13 cellular contexts compared by ENCODE assay signal in the genomic region with DNA sequence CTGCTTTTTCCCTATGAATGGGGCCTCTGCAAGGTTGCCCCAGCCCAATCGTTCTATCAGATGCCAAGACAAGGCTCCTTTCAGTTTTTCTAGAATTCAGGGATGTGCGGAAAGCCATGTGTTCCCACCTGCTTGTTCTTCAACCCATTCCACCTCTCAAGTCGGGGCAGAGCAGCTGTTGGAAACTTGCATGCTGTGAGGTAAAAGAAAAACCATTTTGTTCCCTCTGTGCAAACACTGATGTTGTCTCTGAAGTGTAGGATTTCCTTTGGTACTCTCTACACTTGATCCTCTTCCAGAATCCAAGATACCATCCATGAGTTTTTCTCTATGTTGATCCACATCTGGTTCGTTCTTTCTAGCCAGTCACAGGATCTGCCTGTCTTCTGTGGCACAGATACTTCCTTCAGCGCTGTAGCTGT. TPM values are rescaled to one million over a fixed set of nuclear protein-coding genes. Genes with fewer than 3 reads are reported as not detected.
DNase-seq lines count a peak whose midpoint lies in the region; ATAC-seq, FAIRE-seq and TF ChIP-seq lines count a peak whose summit lies in the region.
"Had no signal": no experiment of that assay in that cellular context is flagged by ENCODE, and none has a peak within 500 bp of the region (broad histone marks: within the 10 kb centered on the region; RNA-seq: fewer than 3 reads in every experiment).

No MANE protein-coding gene starts in this region.

- in situ Hi-C loops in ACHN (cut with HindIII; ENCODE audit: low pct_ligation_motif_present, low pct_unique_long_range_greater_than_20kb, low sequenced_read_pairs) = no loop called here

- peak overlapping the region; percentile 97 for H3K27ac Mint-ChIP-seq in astrocyte (ENCODE audit: unreplicated experiment)

- H3K79me2 ChIP-seq in astrocyte (ENCODE audit: insufficient read depth, low read length) = peaks cover 30% of the 10 kb centered on the region

- H3K36me3 ChIP-seq in astrocyte (ENCODE audit: insufficient read depth, low read length) (peaks cover 6% of the 10 kb centered on the region), upper lobe of left lung (peaks cover 0 to 15% (median 0%) of the 10 kb centered on the region in 4 donors)

- WGBS in upper lobe of left lung, 2 donors = 81 to 83% methylated on average over 5 of the region's 5 CpGs

- H3K4me1 Mint-ChIP-seq in astrocyte (ENCODE audit: low read depth, unreplicated experiment) = peaks cover 80% of the 10 kb centered on the region

- FAIRE-seq in astrocyte (lab: Jason Lieb, UNC) = no peak
- FAIRE-seq: HTR-8/SVneo, small intestine had no signal

- H3K27me3 ChIP-seq in astrocyte (ENCODE audit: insufficient read depth, low read length) (no peaks in the 10 kb centered on the region), upper lobe of left lung (no peaks in the 10 kb centered on the region)

- intact Hi-C loops in Right ventricle myocardium inferior (cut with DNase I) = no loop called here
- intact Hi-C loops in Right ventricle myocardium superior (cut with DNase I) = no loop called here

- H3K4me3 ChIP-seq in astrocyte (ENCODE audit: insufficient read depth, low read depth, low read length) = no peak overlapping the region
- H3K4me3 ChIP-seq in upper lobe of left lung = no peak overlapping the region

- no peak for TF ChIP-seq POLR2A in upper lobe of left lung (IDR thresholded peaks at IDR 0.05)

- peak overlapping the region; percentile 72 for H3K4me3 Mint-ChIP-seq in astrocyte (ENCODE audit: unreplicated experiment)

- H3K4me1 ChIP-seq in astrocyte (ENCODE audit: insufficient read depth, low read length) (peaks cover 76% of the 10 kb centered on the region), upper lobe of left lung (peaks cover 45 to 68% (median 54%) of the 10 kb centered on the region in 4 donors)

- no peak for TF ChIP-seq EP300 in upper lobe of left lung (IDR thresholded peaks at IDR 0.05)

- peak overlapping the region; percentile 80 for H3K27ac ChIP-seq in astrocyte (ENCODE audit: low read depth, low read length)
- H3K27ac ChIP-seq in upper lobe of left lung = peak overlapping the region; percentile 2 to 57 (median 42)
- H3K27ac ChIP-seq: C4-2B had no signal

- no peaks in the 10 kb centered on the region for H3K9me3 ChIP-seq in astrocyte (ENCODE audit: insufficient read depth, low read depth, low read length)
- H3K9me3 ChIP-seq in upper lobe of left lung = no peaks in the 10 kb centered on the region

- peak; percentile 3 for ATAC-seq in Right ventricle myocardium inferior
- ATAC-seq in Right ventricle myocardium superior (ENCODE audit: poor library complexity) = no peak
- ATAC-seq in upper lobe of left lung (ENCODE audit: low FRiP score in 2 of 2) = no peak
- ATAC-seq: left lobe of liver had no signal

- TF ChIP-seq CTCF in astrocyte (IDR thresholded peaks at IDR 0.05; ENCODE audit: insufficient read depth, low read depth, low read length) (no peak), upper lobe of left lung (IDR thresholded peaks at IDR 0.05) (no peak)

- H3K36me3 Mint-ChIP-seq in astrocyte (ENCODE audit: low read depth, unreplicated experiment) = peaks cover 2% of the 10 kb centered on the region

- H3K9ac ChIP-seq in astrocyte (ENCODE audit: low read length) = peak overlapping the region; percentile 68

- H3K9me3 Mint-ChIP-seq in astrocyte (ENCODE audit: unreplicated experiment) = no peaks in the 10 kb centered on the region

- no peaks in the 10 kb centered on the region for H3K27me3 Mint-ChIP-seq in astrocyte (ENCODE audit: low read depth, unreplicated experiment)

- H2AFZ ChIP-seq in astrocyte (ENCODE audit: low read depth, low read length) = no peak overlapping the region

- DNase-seq in Right ventricle myocardium inferior (ENCODE audit: missing footprints) (no peak), Right ventricle myocardium superior (no peak), astrocyte (ENCODE audit: low read depth) (no peak), mesenteric fat pad (ENCODE audit: low spot score) (peak; percentile 18), upper lobe of left lung (no peak), ACHN (no peak), GM19238 (ENCODE audit: insufficient read length, low spot score) (no peak)
- no peak for DNase-seq in stimulated activated naive CD4-positive, alpha-beta T cell treated with Interleukin-2 at 50 U/mL for 16 hours (lab: John Stamatoyannopoulos, UW)
- DNase-seq: activated CD8-positive, alpha-beta memory T cell treated with anti-CD3 and anti-CD28 coated beads for 24 hours; small intestine had no signal

- H3K4me2 ChIP-seq in astrocyte (ENCODE audit: low read length) = peak overlapping the region; percentile 79

- peaks cover 29% of the 10 kb centered on the region for H4K20me1 ChIP-seq in astrocyte (ENCODE audit: insufficient read depth, low read length)

RNA-seq across cellular contexts. Expression of a gene that starts 7.3 kb away (rescaled TPM):
- total RNA-seq in Right ventricle myocardium inferior = 14.3 TPM
- 15.1 TPM for total RNA-seq in Right ventricle myocardium superior
- 23.2 and 28.3 TPM in 2 replicates for total RNA-seq in astrocyte
- 9.9 TPM for total RNA-seq in mesenteric fat pad
- total RNA-seq in upper lobe of left lung = 10 to 100 TPM; 15.0 to 43.6 (median 26.1) TPM
